Comparison of ENCODE assay signal across 8 cellular contexts in the genomic region with DNA sequence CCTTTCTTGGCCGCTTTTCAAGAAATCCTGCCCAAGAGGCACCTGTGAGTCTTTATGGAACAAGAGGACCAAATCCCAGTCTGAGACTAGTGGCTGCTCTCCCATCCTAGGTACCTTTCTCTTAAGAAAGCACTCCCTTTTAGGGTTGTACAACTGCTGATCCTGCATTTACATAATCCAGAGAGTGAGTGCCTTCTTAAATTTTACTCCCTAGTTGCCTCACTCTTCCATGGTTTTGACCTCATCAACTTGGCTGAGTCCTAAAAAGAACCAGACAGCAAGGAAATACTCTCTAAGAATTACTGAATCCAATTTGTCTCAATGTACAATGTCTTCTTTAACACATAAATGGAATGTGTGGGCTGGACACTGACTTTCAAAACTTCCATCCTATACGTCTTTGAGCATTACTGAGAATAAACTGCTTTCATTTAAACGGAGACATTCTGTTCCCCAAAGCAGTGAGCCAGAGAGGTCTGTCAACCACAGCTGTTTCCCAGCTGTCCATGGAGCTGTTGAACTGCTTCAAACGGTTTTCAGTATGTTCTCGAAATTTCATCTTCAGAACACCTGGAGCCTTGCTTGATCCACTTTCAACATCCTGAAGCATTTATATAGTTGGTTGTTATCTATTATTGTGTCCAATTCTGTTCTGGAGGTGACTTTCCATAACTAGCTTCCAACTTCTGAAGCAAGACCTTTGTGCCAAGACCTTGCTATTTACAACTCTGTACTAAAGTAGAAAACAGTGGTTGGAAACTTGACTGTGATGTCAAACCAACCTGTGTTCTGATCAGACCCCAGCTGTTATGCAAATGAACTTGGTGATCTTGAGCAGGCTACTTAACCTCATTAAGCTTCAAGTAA.
A peak's percentile ranks its signal among the peaks of the same experiment; 100 is the strongest.
DNase-seq lines count a peak whose midpoint lies in the region; ATAC-seq lines count a peak whose summit lies in the region.

No MANE protein-coding gene starts in this region.

- H3K27me3 ChIP-seq in mesenchymal stem cell (ENCODE audit: control insufficient read depth in 1 of 2, insufficient read depth in 1 of 2, low read length in 2 of 2) = no peaks in the 10 kb centered on the region

- POLR2A ChIA-PET in T-cell (lab: Charles Lee) = interaction anchor here in 1 of 2 donors (0.6 kb wide), 1 partner anchor 28 kb away, joined by 3 read pairs; no protein-coding TSS in a partner anchor

- peak; percentile 20 for DNase-seq in mesenchymal stem cell
- DNase-seq in stimulated activated naive CD4-positive, alpha-beta T cell (lab: John Stamatoyannopoulos, UW) = no peak
- DNase-seq in activated CD4-positive, alpha-beta T cell treated with anti-CD3 and anti-CD28 coated beads for 4 hours = no peak
- no peak for DNase-seq in T-cell
- no peak for DNase-seq in activated CD8-positive, alpha-beta memory T cell treated with anti-CD3 and anti-CD28 coated beads, Interleukin-2, amount 10 ng/mL, durations not matched to agents 7 days and 5 days

- H3K27me3 Mint-ChIP-seq in T-cell = no peaks in the 10 kb centered on the region
- no peaks in the 10 kb centered on the region for H3K27me3 Mint-ChIP-seq in activated CD8-positive, alpha-beta memory T cell treated with anti-CD3 and anti-CD28 coated beads, Interleukin-2, amount 10 ng/mL, durations not matched to agents 7 days and 5 days

- no peak overlapping the region for H3K27ac Mint-ChIP-seq in T-cell
- H3K27ac Mint-ChIP-seq in activated CD8-positive, alpha-beta memory T cell treated with anti-CD3 and anti-CD28 coated beads, Interleukin-2, amount 10 ng/mL, durations not matched to agents 7 days and 5 days = no peak overlapping the region

- H3K4me3 ChIP-seq in mesenchymal stem cell (ENCODE audit: insufficient read depth in 1 of 2, low read depth in 1 of 2, low read length in 2 of 2) = no peak overlapping the region

- H3K18ac ChIP-seq in mesenchymal stem cell (ENCODE audit: low read depth in 1 of 2, low read length in 2 of 2) = no peak overlapping the region

- H2BK15ac ChIP-seq in mesenchymal stem cell (ENCODE audit: low read depth, poor library complexity, severe bottlenecking) = no peak overlapping the region

- H3K14ac ChIP-seq in mesenchymal stem cell (ENCODE audit: low read length in 2 of 2) = no peak overlapping the region

- no peaks in the 10 kb centered on the region for H3K79me1 ChIP-seq in mesenchymal stem cell (replicated peaks; ENCODE audit: low read length, poor library complexity, severe bottlenecking)

- no peak overlapping the region for H3K4me2 ChIP-seq in mesenchymal stem cell (ENCODE audit: low read length, poor library complexity, severe bottlenecking)

- no peak overlapping the region for H3K27ac ChIP-seq in mesenchymal stem cell (ENCODE audit: low read length, poor library complexity, severe bottlenecking)

- H2AK5ac ChIP-seq in mesenchymal stem cell (ENCODE audit: low read length, severe bottlenecking) = no peak overlapping the region

- no peak overlapping the region for H2AFZ ChIP-seq in mesenchymal stem cell (ENCODE audit: low read depth, low read length)

- H3K23ac ChIP-seq in mesenchymal stem cell (ENCODE audit: low read length in 2 of 2) = no peak overlapping the region

- no peak overlapping the region for H2BK5ac ChIP-seq in mesenchymal stem cell (ENCODE audit: low read depth, low read length, poor library complexity, severe bottlenecking)

- H3K36me3 ChIP-seq in mesenchymal stem cell (ENCODE audit: control insufficient read depth in 1 of 2, insufficient read depth in 2 of 2, low read depth in 1 of 2, low read length in 2 of 2) = no peaks in the 10 kb centered on the region

- H3K4ac ChIP-seq in mesenchymal stem cell (ENCODE audit: low read depth in 1 of 2, low read length in 2 of 2) = no peak overlapping the region

- no peak overlapping the region for H4K91ac ChIP-seq in mesenchymal stem cell (ENCODE audit: low read length)

- CTCF ChIA-PET in T-cell (lab: Charles Lee) = interaction anchor here in 1 of 2 donors (1.0 kb wide), 1 partner anchor 10 kb away, joined by 3 read pairs; no protein-coding TSS in a partner anchor
- CTCF ChIA-PET in activated CD8-positive, alpha-beta memory T cell treated with anti-CD3 and anti-CD28 coated beads, Interleukin-2, amount 10 ng/mL, durations not matched to agents 7 days and 5 days (lab: Charles Lee) = interaction anchor here (1.1 kb wide), 1 partner anchor 548 kb away, joined by 3 read pairs; no protein-coding TSS in a partner anchor

- 74% methylated on average over 3 of the region's 5 CpGs for WGBS in mesenchymal stem cell

- ATAC-seq in GM18873 (IDR thresholded peaks at IDR 0.05; ENCODE audit: low FRiP score, unreplicated experiment) (peak; percentile 95), GM21786 (IDR thresholded peaks at IDR 0.05; ENCODE audit: unreplicated experiment) (peak; percentile 89), HG03469 (IDR thresholded peaks at IDR 0.05; ENCODE audit: unreplicated experiment) (peak; percentile 80), T-cell (replicated peaks in 1 of 4) (no peak)
- ATAC-seq in activated CD8-positive, alpha-beta memory T cell treated with anti-CD3 and anti-CD28 coated beads, Interleukin-2, amount 10 ng/mL, durations not matched to agents 7 days and 5 days = no peak

- no peak overlapping the region for H4K8ac ChIP-seq in mesenchymal stem cell (ENCODE audit: low read length)

- no peak overlapping the region for H3K4me3 Mint-ChIP-seq in T-cell
- no peak overlapping the region for H3K4me3 Mint-ChIP-seq in activated CD8-positive, alpha-beta memory T cell treated with anti-CD3 and anti-CD28 coated beads, Interleukin-2, amount 10 ng/mL, durations not matched to agents 7 days and 5 days

- H3K9me3 ChIP-seq in mesenchymal stem cell (ENCODE audit: control insufficient read depth, low read length) = no peaks in the 10 kb centered on the region

- H2BK120ac ChIP-seq in mesenchymal stem cell (ENCODE audit: low read depth, low read length) = no peak overlapping the region

- peaks cover 26% of the 10 kb centered on the region for H3K36me3 Mint-ChIP-seq in T-cell
- no peaks in the 10 kb centered on the region for H3K36me3 Mint-ChIP-seq in activated CD8-positive, alpha-beta memory T cell treated with anti-CD3 and anti-CD28 coated beads, Interleukin-2, amount 10 ng/mL, durations not matched to agents 7 days and 5 days

- H3K4me1 Mint-ChIP-seq in T-cell = peaks cover 4 to 15% (median 6%) of the 10 kb centered on the region in 3 donors
- peaks cover 4% of the 10 kb centered on the region for H3K4me1 Mint-ChIP-seq in activated CD8-positive, alpha-beta memory T cell treated with anti-CD3 and anti-CD28 coated beads, Interleukin-2, amount 10 ng/mL, durations not matched to agents 7 days and 5 days

- H2BK12ac ChIP-seq in mesenchymal stem cell (ENCODE audit: low read length in 2 of 2) = no peak overlapping the region

- H3K9me3 Mint-ChIP-seq in T-cell = no peaks in the 10 kb centered on the region
- H3K9me3 Mint-ChIP-seq in activated CD8-positive, alpha-beta memory T cell treated with anti-CD3 and anti-CD28 coated beads, Interleukin-2, amount 10 ng/mL, durations not matched to agents 7 days and 5 days (ENCODE audit: low read depth) = no peaks in the 10 kb centered on the region

- H3K9ac ChIP-seq in mesenchymal stem cell (ENCODE audit: low read length) = no peak overlapping the region

- no peaks in the 10 kb centered on the region for H3K4me1 ChIP-seq in mesenchymal stem cell (ENCODE audit: control insufficient read depth, insufficient read depth, low read depth, low read length)

Comparison
In these comparisons a context has a peak if more than half of its experiments do, and no peak if none do; other contexts are left out.
1. ATAC-seq: peak in GM18873 (single experiment), GM21786 (single experiment) and HG03469 (single experiment); none in T-cell (0 of 4) and activated CD8-positive, alpha-beta memory T cell treated with anti-CD3 and anti-CD28 coated beads, Interleukin-2, amount 10 ng/mL, durations not matched to agents 7 days and 5 days (single experiment).